In the genomic region with DNA sequence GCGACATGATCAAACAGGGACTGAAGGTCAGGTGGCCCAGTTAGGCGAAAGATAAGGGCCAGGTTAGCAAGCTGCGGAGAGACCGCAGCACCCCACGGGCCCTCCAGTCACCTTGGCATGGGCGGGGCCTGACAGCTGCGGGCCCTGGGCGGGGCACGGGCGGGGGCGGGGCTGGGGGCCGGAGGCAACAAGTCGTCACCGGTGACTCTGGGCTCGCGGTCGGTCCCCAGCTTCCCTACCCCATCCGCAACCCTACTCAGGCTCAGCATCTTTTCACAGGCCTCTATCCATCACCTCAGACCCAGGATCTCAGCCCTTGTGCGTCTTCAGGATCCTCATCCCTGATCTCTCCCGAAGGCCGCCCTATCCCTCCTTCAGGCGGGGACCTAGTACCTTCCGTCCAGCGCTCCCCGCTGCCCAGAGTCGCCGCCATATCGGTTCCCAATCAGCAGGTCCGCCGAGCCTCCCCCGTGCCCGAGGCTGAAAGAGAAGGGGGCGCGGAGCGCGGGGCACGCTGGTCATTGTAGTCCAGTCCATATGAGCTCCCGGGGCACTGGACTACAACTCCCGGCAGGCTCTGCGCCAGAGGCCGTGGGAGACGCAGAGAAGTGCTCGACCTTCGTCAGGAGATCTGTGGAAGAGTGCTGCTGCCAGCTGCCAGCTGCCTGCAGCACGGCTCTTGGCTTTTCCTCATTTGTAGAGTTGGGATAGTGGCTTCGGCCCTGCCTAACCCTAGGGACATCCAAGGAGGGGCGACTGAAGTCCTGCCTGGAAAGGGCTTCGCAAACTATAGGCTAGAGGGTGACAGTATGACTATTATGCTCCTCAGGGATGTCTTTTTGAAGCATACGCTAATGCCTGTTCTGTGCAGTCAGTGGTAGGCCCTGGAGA, we compare ENCODE assay signal across 8 cellular contexts.
DNase-seq lines count a peak whose midpoint lies in the region; ATAC-seq and TF ChIP-seq lines count a peak whose summit lies in the region.

DNAJC18 (minus strand) TSS at position 513 of the 891 bp plus-strand sequence; CDS start at position 433, 80 bp downstream.

- H3K4me3 ChIP-seq in AG09309 (ENCODE audit: control insufficient read depth, low read depth, low read length): peak within 1 kb of the TSS; percentile 77

- DNase-seq in AG09309 (ENCODE audit: low read depth): peak; percentile 55
- DNase-seq in NCI-H446 treated with DMSO at 0.1 percent for 48 hours (lab: John Stamatoyannopoulos, UW): peak; percentile 87
- peak; percentile 72 to 77 for DNase-seq in central memory CD8-positive, alpha-beta T cell (ENCODE audit: low spot score in 2 of 2)
- DNase-seq in iris pigment epithelial cell (ENCODE audit: low read depth): peak; percentile 90
- peak; percentile 85 to 90 (median 90) for DNase-seq in stimulated activated CD4-positive, alpha-beta T cell treated with anti-CD3 and anti-CD28 coated beads, Interleukin-12 subunit alpha, Interleukin-12 subunit beta, amount 100 ng/mL, for 48 hours (ENCODE audit: low read depth in 2 of 3, low spot score in 1 of 3)

- peaks cover 10% of the 10 kb centered on the region for H3K36me3 Mint-ChIP-seq in central memory CD8-positive, alpha-beta T cell (ENCODE audit: insufficient read depth)

- H3K27me3 Mint-ChIP-seq in central memory CD8-positive, alpha-beta T cell: no peaks in the 10 kb centered on the region

- peaks cover 36% of the 10 kb centered on the region for H3K4me1 Mint-ChIP-seq in central memory CD8-positive, alpha-beta T cell

- TF ChIP-seq CTCF in AG09309 (IDR thresholded peaks at IDR 0.05; ENCODE audit: control insufficient read depth, insufficient read depth, low read depth, low read length, missing control alignments): no peak

- H3K4me3 Mint-ChIP-seq in central memory CD8-positive, alpha-beta T cell: peak within 1 kb of the TSS; percentile 96

- ATAC-seq in GM19035 (IDR thresholded peaks at IDR 0.05; ENCODE audit: unreplicated experiment) (peak; percentile 90), HG03280 (IDR thresholded peaks at IDR 0.05; ENCODE audit: unreplicated experiment) (peak; percentile 88)
- ATAC-seq in activated CD4-positive, CD25-positive, alpha-beta regulatory T cell treated with anti-CD3 and anti-CD28 coated beads, Interleukin-2, amount 50 U/mL, for 24 hours: peak; percentile 78 to 80
- ATAC-seq in central memory CD8-positive, alpha-beta T cell (replicated peaks; ENCODE audit: extremely low read depth, poor library complexity, severe bottlenecking): peak; percentile 90

- H3K27ac Mint-ChIP-seq in central memory CD8-positive, alpha-beta T cell (ENCODE audit: low read depth): peak within 1 kb of the TSS; percentile 98

- no peaks in the 10 kb centered on the region for H3K9me3 Mint-ChIP-seq in central memory CD8-positive, alpha-beta T cell

Comparison
In these comparisons a context has a peak if more than half of its experiments do, and no peak if none do; other contexts are left out.
1. Peak in every context shown above with its lines: DNase-seq, ATAC-seq and H3K4me3 ChIP-seq.